ENCODE assay signal across 2 cellular contexts in genomic region chr16:3187798-3188674, GRCh38.
TF ChIP-seq lines count a peak whose summit lies in the region.

Gene OR1F1, plus strand, starts transcription at chr16:3188204.

TF ChIP-seq in HEK293T, 16 proteins besides CTCF, POLR2A, EP300 and RAD21 (continued from another document):
- TF ChIP-seq L3MBTL2 (conservative IDR thresholded peaks at IDR 0.05) (no peak), TARDBP (IDR thresholded peaks at IDR 0.05) (no peak), ZNF384 (IDR thresholded peaks at IDR 0.05) (peak; percentile 100), LEF1 (IDR thresholded peaks at IDR 0.05; ENCODE audit: borderline replicate concordance) (no peak), BHLHE40 (IDR thresholded peaks at IDR 0.05; ENCODE audit: borderline replicate concordance) (no peak), PKNOX1 (IDR thresholded peaks at IDR 0.05) (peak; percentile 88), SP1 (IDR thresholded peaks at IDR 0.05) (no peak)

TF ChIP-seq in SK-N-SH, 30 proteins besides CTCF, POLR2A, EP300 and RAD21 (continued from another document):
- TF ChIP-seq RXRA (IDR thresholded peaks at IDR 0.05; ENCODE audit: borderline replicate concordance, low read depth) = no peak
- TF ChIP-seq MXI1 (IDR thresholded peaks at IDR 0.05; ENCODE audit: low read depth, low read length) = 0 out of 2 replicates have a peak, but pooled peaks have one; percentile 6
- no peak for TF ChIP-seq NRF1 (IDR thresholded peaks at IDR 0.05; ENCODE audit: low read depth, low read length)
- no peak for TF ChIP-seq ZBTB33 (IDR thresholded peaks at IDR 0.05; ENCODE audit: borderline replicate concordance, low read depth)
- TF ChIP-seq FOSL2 (IDR thresholded peaks at IDR 0.05; ENCODE audit: borderline replicate concordance, low read depth) = peak; percentile 34; the same call in 1 of the 2 replicates
